ENCODE assay signal across 28 cellular contexts in genomic region chr1:234067584-234067983, GRCh38.
"Had no signal": no experiment of that assay in that cellular context is flagged by ENCODE, and none has a peak within 500 bp of the region (broad histone marks: within the 10 kb centered on the region; RNA-seq: fewer than 3 reads in every experiment).

No MANE protein-coding gene starts in this region.

- DNase-seq: activated CD4-positive, alpha-beta T cell treated with anti-CD3 and anti-CD28 coated beads for 1 hour; activated CD4-positive, alpha-beta T cell treated with anti-CD3 and anti-CD28 coated beads, Interleukin-2, amount 50 U/mL, for 1 hour; activated CD8-positive, alpha-beta memory T cell treated with anti-CD3 and anti-CD28 coated beads, Interleukin-2, amount 10 ng/mL, durations not matched to agents 7 days and 5 days; activated CD8-positive, alpha-beta T cell treated with anti-CD3 and anti-CD28 coated beads, Interleukin-2, amount 10 ng/mL, durations not matched to agents 7 days and 5 days; activated effector memory CD4-positive, alpha-beta T cell treated with Interleukin-2 at 50 U/mL for 16 hours; activated naive CD4-positive, alpha-beta T cell treated with Interleukin-2 at 50 U/mL for 16 hours; activated T-cell treated with anti-CD3 and anti-CD28 coated beads, Interleukin-2, amount 50 U/mL, for 48 hours; anterior cingulate cortex; body of pancreas; dermis blood vessel endothelial cell; effector CD4-positive, alpha-beta T cell; glutamatergic neuron; left colon; naive B cell; ovary; retina; stimulated activated CD4-positive, alpha-beta T cell treated with anti-CD3 and anti-CD28 coated beads, Interleukin-1b, Interleukin-23, amount 100 ng/mL, for 48 hours; stimulated activated CD4-positive, alpha-beta T cell treated with anti-CD3 and anti-CD28 coated beads, Interleukin-4, amount 100 ng/mL, for 4 hours; stimulated activated CD8-positive, alpha-beta memory T cell treated with anti-CD3 and anti-CD28 coated beads, Interleukin-4, amount 100 ng/mL, for 48 hours; stomach; T-helper 2 cell; thyroid gland; upper lobe of left lung had no signal

- H3K9me3 Mint-ChIP-seq: mesothelial cell of epicardium; naive B cell; stimulated activated memory B cell treated with anti-CD40 and anti-IgM and Interleukin-4, amounts not matched to agents 10 μg/mL and 1 μg/mL and 100 μg/mL, for 72 hours had no signal

- ATAC-seq: activated CD8-positive, alpha-beta memory T cell treated with anti-CD3 and anti-CD28 coated beads, Interleukin-2, amount 10 ng/mL, durations not matched to agents 7 days and 5 days; activated CD8-positive, alpha-beta T cell treated with anti-CD3 and anti-CD28 coated beads, Interleukin-2, amount 10 ng/mL, durations not matched to agents 7 days and 5 days; body of pancreas; left colon; stimulated activated memory B cell treated with anti-CD40 and anti-IgM and Interleukin-4, amounts not matched to agents 10 μg/mL and 1 μg/mL and 100 μg/mL, for 72 hours had no signal

- H3K9me3 ChIP-seq: body of pancreas, ovary, stomach, thyroid gland, upper lobe of left lung had no signal

- H3K4me3 ChIP-seq: body of pancreas, ovary, smooth muscle cell, stomach, thyroid gland, upper lobe of left lung had no signal

- H3K36me3 Mint-ChIP-seq: activated CD8-positive, alpha-beta memory T cell treated with anti-CD3 and anti-CD28 coated beads, Interleukin-2, amount 10 ng/mL, durations not matched to agents 7 days and 5 days; activated naive CD8-positive, alpha-beta T cell; mesothelial cell of epicardium; naive B cell; stimulated activated memory B cell treated with anti-CD40 and anti-IgM and Interleukin-4, amounts not matched to agents 10 μg/mL and 1 μg/mL and 100 μg/mL, for 72 hours had no signal

- H3K27me3 ChIP-seq: body of pancreas, ovary, stomach, thyroid gland, upper lobe of left lung had no signal

- H3K27me3 Mint-ChIP-seq: activated CD8-positive, alpha-beta memory T cell treated with anti-CD3 and anti-CD28 coated beads, Interleukin-2, amount 10 ng/mL, durations not matched to agents 7 days and 5 days had no signal

- H3K36me3 ChIP-seq: ovary, stomach, thyroid gland, upper lobe of left lung had no signal

- H3K4me1 Mint-ChIP-seq: activated CD8-positive, alpha-beta memory T cell treated with anti-CD3 and anti-CD28 coated beads, Interleukin-2, amount 10 ng/mL, durations not matched to agents 7 days and 5 days; mesothelial cell of epicardium had no signal

- H3K4me2 ChIP-seq: smooth muscle cell had no signal

- H3K27ac Mint-ChIP-seq: activated CD8-positive, alpha-beta memory T cell treated with anti-CD3 and anti-CD28 coated beads, Interleukin-2, amount 10 ng/mL, durations not matched to agents 7 days and 5 days; activated CD8-positive, alpha-beta T cell treated with anti-CD3 and anti-CD28 coated beads, Interleukin-2, amount 10 ng/mL, durations not matched to agents 7 days and 5 days; activated naive CD8-positive, alpha-beta T cell; mesothelial cell of epicardium; naive B cell; progenitor cell of endocrine pancreas; stimulated activated memory B cell treated with anti-CD40 and anti-IgM and Interleukin-4, amounts not matched to agents 10 μg/mL and 1 μg/mL and 100 μg/mL, for 72 hours had no signal

- H3K27ac ChIP-seq: body of pancreas, ovary, stomach, thyroid gland, upper lobe of left lung had no signal

- H3K4me1 ChIP-seq: stomach, thyroid gland, upper lobe of left lung had no signal

- H3K4me3 Mint-ChIP-seq: activated CD8-positive, alpha-beta memory T cell treated with anti-CD3 and anti-CD28 coated beads, Interleukin-2, amount 10 ng/mL, durations not matched to agents 7 days and 5 days; activated CD8-positive, alpha-beta T cell treated with anti-CD3 and anti-CD28 coated beads, Interleukin-2, amount 10 ng/mL, durations not matched to agents 7 days and 5 days; activated naive CD8-positive, alpha-beta T cell; mesothelial cell of epicardium; naive B cell; stimulated activated memory B cell treated with anti-CD40 and anti-IgM and Interleukin-4, amounts not matched to agents 10 μg/mL and 1 μg/mL and 100 μg/mL, for 72 hours had no signal
